8 cellular contexts compared by ENCODE assay signal in genomic region chr11:416757-417621, GRCh38. TPM values are rescaled to one million over a fixed set of nuclear protein-coding genes. Genes with fewer than 3 reads are reported as not detected.
DNase-seq lines count a peak whose midpoint lies in the region; ATAC-seq and TF ChIP-seq lines count a peak whose summit lies in the region.

No MANE protein-coding gene starts in this region.

- H3K23ac ChIP-seq in mesenchymal stem cell (ENCODE audit: low read length in 2 of 2): peak overlapping the region in 1 of 2 experiments; percentile 43

- TF ChIP-seq POLR2A in vagina (IDR thresholded peaks at IDR 0.05): no peak

- intact Hi-C loops in vagina (cut with DNase I): no loop called here

- H3K4me3 ChIP-seq in RWPE2 (ENCODE audit: severe bottlenecking) (peak overlapping the region; percentile 53), choroid plexus epithelial cell (ENCODE audit: low read depth, low read length) (peak overlapping the region; percentile 49), mesenchymal stem cell (ENCODE audit: insufficient read depth in 1 of 2, low read depth in 1 of 2, low read length in 2 of 2) (peak overlapping the region; percentile 54 to 59), vagina (peak overlapping the region; percentile 44 to 50)

- H3K27me3 ChIP-seq in RWPE2 (ENCODE audit: insufficient read depth, poor library complexity, severe bottlenecking): no peaks in the 10 kb centered on the region
- H3K27me3 ChIP-seq in mesenchymal stem cell (ENCODE audit: control insufficient read depth in 1 of 2, insufficient read depth in 1 of 2, low read length in 2 of 2): peaks cover 0 to 52% of the 10 kb centered on the region in 2 experiments
- no peaks in the 10 kb centered on the region for H3K27me3 ChIP-seq in vagina

- no peaks in the 10 kb centered on the region for H3K79me1 ChIP-seq in mesenchymal stem cell (replicated peaks; ENCODE audit: low read length, poor library complexity, severe bottlenecking)

- H2BK12ac ChIP-seq in mesenchymal stem cell (ENCODE audit: low read length in 2 of 2): peak overlapping the region in 1 of 2 experiments; percentile 89

- no peak overlapping the region for H2BK5ac ChIP-seq in mesenchymal stem cell (ENCODE audit: low read depth, low read length, poor library complexity, severe bottlenecking)

- H2AFZ ChIP-seq in mesenchymal stem cell (ENCODE audit: low read depth, low read length): peak overlapping the region; percentile 56

- peak overlapping the region; percentile 42 to 81 for H3K4ac ChIP-seq in mesenchymal stem cell (ENCODE audit: low read depth in 1 of 2, low read length in 2 of 2)

- DNase-seq in stimulated activated CD4-positive, alpha-beta T cell treated with anti-CD3 and anti-CD28 coated beads, Interleukin-15, amount 100 ng/mL, for 24 hours: peak; percentile 61
- no peak for DNase-seq in stimulated activated CD4-positive, alpha-beta T cell treated with anti-CD3 and anti-CD28 coated beads, Interleukin-4, amount 100 ng/mL, for 24 hours
- DNase-seq in RWPE2 (ENCODE audit: low spot score) (no peak), choroid plexus epithelial cell (ENCODE audit: low read depth) (no peak), mesenchymal stem cell (peak; percentile 49), vagina (ENCODE audit: extremely low spot score in 2 of 2) (no peak), GOT3 (lab: John Stamatoyannopoulos, UW) (no peak)

- H3K9me3 ChIP-seq in RWPE2 (ENCODE audit: severe bottlenecking) (no peaks in the 10 kb centered on the region), mesenchymal stem cell (ENCODE audit: control insufficient read depth, low read length) (no peaks in the 10 kb centered on the region), vagina (no peaks in the 10 kb centered on the region)

- ATAC-seq in RWPE2 (ENCODE audit: low read depth) (peak; percentile 62), HG03135 (IDR thresholded peaks at IDR 0.05; ENCODE audit: unreplicated experiment) (no peak)

- peak overlapping the region in 1 of 2 experiments; percentile 85 for H3K14ac ChIP-seq in mesenchymal stem cell (ENCODE audit: low read length in 2 of 2)

- H2BK15ac ChIP-seq in mesenchymal stem cell (ENCODE audit: low read depth, poor library complexity, severe bottlenecking): peak overlapping the region; percentile 89

- H3K9ac ChIP-seq in mesenchymal stem cell (ENCODE audit: low read length): no peak overlapping the region

- WGBS in mesenchymal stem cell: 2% methylated on average over 68 of the region's 97 CpGs

- H4K8ac ChIP-seq in mesenchymal stem cell (ENCODE audit: low read length): peak overlapping the region; percentile 96

- H3K4me2 ChIP-seq in mesenchymal stem cell (ENCODE audit: low read length, poor library complexity, severe bottlenecking): peak overlapping the region; percentile 95

- H3K4me1 ChIP-seq in RWPE2 (ENCODE audit: insufficient read depth, poor library complexity, severe bottlenecking) (peaks cover 14% of the 10 kb centered on the region), mesenchymal stem cell (ENCODE audit: control insufficient read depth, insufficient read depth, low read depth, low read length) (peaks cover 48% of the 10 kb centered on the region), vagina (peaks cover 38% of the 10 kb centered on the region)

- TF ChIP-seq CTCF in RWPE2 (IDR thresholded peaks at IDR 0.05; ENCODE audit: poor library complexity, severe bottlenecking) (no peak), choroid plexus epithelial cell (conservative IDR thresholded peaks at IDR 0.05; ENCODE audit: low read depth, low read length) (no peak), vagina (IDR thresholded peaks at IDR 0.05) (no peak)

- H2AK5ac ChIP-seq in mesenchymal stem cell (ENCODE audit: low read length, severe bottlenecking): no peak overlapping the region

- peak overlapping the region; percentile 89 for H4K91ac ChIP-seq in mesenchymal stem cell (ENCODE audit: low read length)

- H3K36me3 ChIP-seq in RWPE2 (ENCODE audit: low read depth): no peaks in the 10 kb centered on the region
- H3K36me3 ChIP-seq in mesenchymal stem cell (ENCODE audit: control insufficient read depth in 1 of 2, insufficient read depth in 2 of 2, low read depth in 1 of 2, low read length in 2 of 2): peaks cover 0 to 2% of the 10 kb centered on the region in 2 experiments
- H3K36me3 ChIP-seq in vagina: no peaks in the 10 kb centered on the region

- H3K18ac ChIP-seq in mesenchymal stem cell (ENCODE audit: low read depth in 1 of 2, low read length in 2 of 2): peak overlapping the region; percentile 88 to 98

- H3K27ac ChIP-seq in RWPE2 (ENCODE audit: poor library complexity, severe bottlenecking) (peak overlapping the region; percentile 61), mesenchymal stem cell (ENCODE audit: low read length, poor library complexity, severe bottlenecking) (no peak overlapping the region), vagina (peak overlapping the region; percentile 56)

- peak overlapping the region; percentile 83 for H2BK120ac ChIP-seq in mesenchymal stem cell (ENCODE audit: low read depth, low read length)

RNA-seq across cellular contexts. Expression of gene SIGIRR, which starts 2.2 kb away (rescaled TPM):
- polyA plus RNA-seq in mesenchymal stem cell (2013, experiment 1 of 2): 36.5 TPM
- 37.3 TPM for polyA plus RNA-seq in mesenchymal stem cell (2013, experiment 2 of 2)
- total RNA-seq in vagina: 48.1 TPM

RNA-seq across cellular contexts. Expression of gene PKP3, which starts 23.0 kb away (rescaled TPM):
- polyA plus RNA-seq in mesenchymal stem cell (2013, experiment 1 of 2): 2.0 TPM
- polyA plus RNA-seq in mesenchymal stem cell (2013, experiment 2 of 2): 1.4 TPM
- 117 TPM for total RNA-seq in vagina

RNA-seq across cellular contexts. Expression of gene ANO9, which starts 24.8 kb away (rescaled TPM):
- not detected for polyA plus RNA-seq in mesenchymal stem cell (2013, experiment 1 of 2)
- 0.01 TPM for polyA plus RNA-seq in mesenchymal stem cell (2013, experiment 2 of 2)
- 12.0 TPM for total RNA-seq in vagina

RNA-seq across cellular contexts. Expression of gene PTDSS2, which starts 33.1 kb away (rescaled TPM):
- polyA plus RNA-seq in mesenchymal stem cell (2013, experiment 1 of 2): 25.0 TPM
- 26.7 TPM for polyA plus RNA-seq in mesenchymal stem cell (2013, experiment 2 of 2)
- total RNA-seq in vagina: 36.1 TPM

RNA-seq across cellular contexts. Expression of gene B4GALNT4, which starts 47.7 kb away (rescaled TPM):
- 17.0 TPM for polyA plus RNA-seq in mesenchymal stem cell (2013, experiment 1 of 2)
- 15.3 TPM for polyA plus RNA-seq in mesenchymal stem cell (2013, experiment 2 of 2)
- total RNA-seq in vagina: 15.5 TPM

Comparison
In these comparisons a context has a peak if more than half of its experiments do, and no peak if none do; other contexts are left out.
1. DNase-seq: peak in stimulated activated CD4-positive, alpha-beta T cell treated with anti-CD3 and anti-CD28 coated beads, Interleukin-15, amount 100 ng/mL, for 24 hours (single experiment) and mesenchymal stem cell (single experiment); none in stimulated activated CD4-positive, alpha-beta T cell treated with anti-CD3 and anti-CD28 coated beads, Interleukin-4, amount 100 ng/mL, for 24 hours (single experiment), RWPE2 (single experiment), choroid plexus epithelial cell (single experiment), vagina (0 of 2) and GOT3 (single experiment).
2. Peak in every context shown above with its lines, with median percentiles within 50 percentile points of each other: H3K4me3 ChIP-seq.